In the genomic region with DNA sequence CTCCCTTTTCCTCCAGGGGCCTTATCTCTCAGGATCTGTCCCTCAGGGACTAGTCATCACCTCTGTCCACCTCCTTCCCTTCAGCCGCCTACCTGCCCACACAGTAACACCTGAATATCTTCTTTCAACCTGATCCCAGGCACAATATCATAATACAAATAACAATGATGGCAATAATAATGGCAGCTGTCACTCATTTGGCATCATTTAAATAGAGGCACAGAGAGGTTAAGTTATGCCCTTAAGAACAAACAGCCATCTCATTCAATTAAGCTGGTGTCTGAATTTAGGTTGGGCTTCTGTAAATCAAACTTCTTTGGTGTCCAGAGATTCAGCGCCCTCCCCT, we compare ENCODE assay signal across 9 cellular contexts. TPM values are rescaled to one million over a fixed set of nuclear protein-coding genes. Genes with fewer than 3 reads are reported as not detected.
DNase-seq lines count a peak whose midpoint lies in the region; ATAC-seq and TF ChIP-seq lines count a peak whose summit lies in the region.
"Had no signal": no experiment of that assay in that cellular context is flagged by ENCODE, and none has a peak within 500 bp of the region (broad histone marks: within the 10 kb centered on the region; RNA-seq: fewer than 3 reads in every experiment).

No MANE protein-coding gene starts in this region.

- H3K36me3 Mint-ChIP-seq in activated CD4-positive, alpha-beta T cell treated with anti-CD3 and anti-CD28 coated beads, Interleukin-2, amount 10 ng/mL, durations not matched to agents 7 days and 5 days (ENCODE audit: low read depth) = peaks cover 8% of the 10 kb centered on the region
- peaks cover under 1% of the 10 kb centered on the region for H3K36me3 Mint-ChIP-seq in memory B cell

- intact Hi-C loops in testis (cut with DNase I; ENCODE audit: low total_unique reads) = loop anchor here (5.0 kb wide), 1 partner anchor 46 kb away; the partner anchor contains the start of gene AHDC1

- POLR2A ChIA-PET in activated CD4-positive, alpha-beta T cell treated with anti-CD3 and anti-CD28 coated beads, Interleukin-2, amount 10 ng/mL, durations not matched to agents 7 days and 5 days (lab: Charles Lee) = interaction anchor here (0.8 kb wide), 1 partner anchor 10 kb away, joined by 3 read pairs; no protein-coding TSS in a partner anchor

- CTCF ChIA-PET in activated CD4-positive, alpha-beta T cell treated with anti-CD3 and anti-CD28 coated beads, Interleukin-2, amount 10 ng/mL, durations not matched to agents 7 days and 5 days (lab: Charles Lee) = interaction anchor here (0.9 to 9.9 kb wide), 27 partner anchors 8 to 213 kb away, joined by 3 to 112 read pairs (median 5); no protein-coding TSS in a partner anchor

- no peak for DNase-seq in activated CD4-positive, alpha-beta T cell treated with anti-CD3 and anti-CD28 coated beads, Interleukin-2, amount 10 ng/mL, durations not matched to agents 7 days and 5 days
- DNase-seq in activated CD4-positive, alpha-beta T cell treated with anti-CD3 and anti-CD28 coated beads for 4 hours = no peak
- DNase-seq in adipocyte (ENCODE audit: low read depth) = no peak
- no peak for DNase-seq in memory B cell (ENCODE audit: low spot score in 2 of 2)
- DNase-seq in testis = no peak
- DNase-seq in pons (ENCODE audit: low spot score) = no peak
- DNase-seq: foreskin keratinocyte had no signal

- ATAC-seq in memory B cell (ENCODE audit: low read depth) (no peak), HG03045 (IDR thresholded peaks at IDR 0.05; ENCODE audit: unreplicated experiment) (no peak), GM21717 (IDR thresholded peaks at IDR 0.05; ENCODE audit: unreplicated experiment) (no peak)

- peaks cover 18% of the 10 kb centered on the region for H3K36me3 ChIP-seq in adipocyte (ENCODE audit: control insufficient read depth, insufficient read depth, low read length, severe bottlenecking)
- H3K36me3 ChIP-seq in testis (ENCODE audit: low read depth, missing control alignments) = no peaks in the 10 kb centered on the region

- no peaks in the 10 kb centered on the region for H3K27me3 Mint-ChIP-seq in activated CD4-positive, alpha-beta T cell treated with anti-CD3 and anti-CD28 coated beads, Interleukin-2, amount 10 ng/mL, durations not matched to agents 7 days and 5 days
- H3K27me3 Mint-ChIP-seq in memory B cell = no peaks in the 10 kb centered on the region

- peak overlapping the region; percentile 68 for H3K9ac ChIP-seq in adipocyte (ENCODE audit: low read length)

- 58 to 65% methylated on average over 2 of the region's 2 CpGs for WGBS in testis, 2 donors

- H3K4me1 Mint-ChIP-seq in activated CD4-positive, alpha-beta T cell treated with anti-CD3 and anti-CD28 coated beads, Interleukin-2, amount 10 ng/mL, durations not matched to agents 7 days and 5 days = peaks cover 43% of the 10 kb centered on the region
- peaks cover 30% of the 10 kb centered on the region for H3K4me1 Mint-ChIP-seq in memory B cell

- H3K4me3 ChIP-seq in adipocyte (ENCODE audit: low read length) (peak overlapping the region; percentile 13), testis (no peak overlapping the region)

- no peaks in the 10 kb centered on the region for H3K27me3 ChIP-seq in adipocyte (replicated peaks; ENCODE audit: control insufficient read depth, insufficient read depth, low read length)
- H3K27me3 ChIP-seq in testis = no peaks in the 10 kb centered on the region
- H3K27me3 ChIP-seq: foreskin keratinocyte had no signal

- no peak for TF ChIP-seq CTCF in testis (IDR thresholded peaks at IDR 0.05)

- H3K9me3 ChIP-seq in adipocyte (ENCODE audit: control insufficient read depth, low read length) (no peaks in the 10 kb centered on the region), testis (no peaks in the 10 kb centered on the region)

- no peaks in the 10 kb centered on the region for H3K9me3 Mint-ChIP-seq in activated CD4-positive, alpha-beta T cell treated with anti-CD3 and anti-CD28 coated beads, Interleukin-2, amount 10 ng/mL, durations not matched to agents 7 days and 5 days
- H3K9me3 Mint-ChIP-seq in memory B cell = no peaks in the 10 kb centered on the region

- peak overlapping the region; percentile 69 to 86 for H3K27ac ChIP-seq in testis
- H3K27ac ChIP-seq: foreskin keratinocyte had no signal

- peaks cover 47% of the 10 kb centered on the region for H3K4me1 ChIP-seq in adipocyte (ENCODE audit: control insufficient read depth, insufficient read depth, low read length)
- peaks cover 57% of the 10 kb centered on the region for H3K4me1 ChIP-seq in testis

- TF ChIP-seq POLR2A in testis (IDR thresholded peaks at IDR 0.05) = no peak

- peak overlapping the region; percentile 90 for H3K27ac Mint-ChIP-seq in activated CD4-positive, alpha-beta T cell treated with anti-CD3 and anti-CD28 coated beads, Interleukin-2, amount 10 ng/mL, durations not matched to agents 7 days and 5 days
- H3K27ac Mint-ChIP-seq in memory B cell = peak overlapping the region; percentile 68

- peak overlapping the region; percentile 14 for H3K4me3 Mint-ChIP-seq in activated CD4-positive, alpha-beta T cell treated with anti-CD3 and anti-CD28 coated beads, Interleukin-2, amount 10 ng/mL, durations not matched to agents 7 days and 5 days
- H3K4me3 Mint-ChIP-seq in memory B cell = peak overlapping the region; percentile 9

RNA-seq across cellular contexts. Expression of gene AHDC1, which starts 47.5 kb away (rescaled TPM):
- 10 to 100 TPM; 15.3 to 19.3 TPM for total RNA-seq in activated CD4-positive, alpha-beta T cell treated with anti-CD3 and anti-CD28 coated beads, Interleukin-2, amount 10 ng/mL, durations not matched to agents 7 days and 5 days
- total RNA-seq in testis = 10 to 100 TPM; 73.7 to 86.8 TPM
- 32.5 TPM for polyA plus RNA-seq in testis (ENCODE audit: insufficient read depth, low read depth, low replicate concordance)
